In the genomic region with DNA sequence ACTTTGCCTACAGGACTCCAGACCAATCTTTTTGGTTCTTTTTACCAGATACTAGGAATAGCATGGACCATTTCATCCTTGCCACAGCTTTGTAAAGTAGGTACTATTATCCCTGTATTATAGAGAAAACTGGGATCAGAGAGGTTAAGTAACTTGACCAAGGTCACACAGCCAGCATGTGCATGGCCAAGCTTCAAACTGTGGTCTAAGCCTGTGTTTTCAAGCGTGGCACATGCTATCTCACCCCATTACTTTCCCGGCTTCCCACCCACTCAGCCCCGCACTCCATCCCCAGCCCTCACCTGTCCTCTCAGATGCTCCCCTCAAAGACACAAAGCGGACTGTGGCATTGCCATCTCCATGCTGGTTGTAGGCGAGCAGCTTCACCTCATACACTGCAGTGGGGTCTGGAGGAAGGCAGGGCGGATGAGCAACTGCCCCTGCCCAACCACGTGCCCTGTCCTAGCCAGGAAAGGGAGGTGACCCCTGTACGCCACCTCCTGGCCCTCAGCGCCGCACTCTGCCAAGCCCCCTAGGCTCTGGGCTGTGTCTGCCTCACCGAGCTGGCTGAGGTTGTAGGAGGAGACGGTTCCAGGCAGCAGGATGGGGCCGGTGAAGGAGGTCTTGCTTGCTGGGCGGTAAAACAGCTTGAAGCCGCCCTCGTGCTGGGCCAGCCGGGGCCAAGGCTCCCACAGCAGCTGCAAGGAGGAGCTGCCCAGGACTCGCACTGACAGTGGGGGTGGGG, we compare ENCODE assay signal across 19 cellular contexts. TPM values are rescaled to one million over a fixed set of nuclear protein-coding genes. Genes with fewer than 3 reads are reported as not detected.
DNase-seq lines count a peak whose midpoint lies in the region; ATAC-seq, FAIRE-seq and TF ChIP-seq lines count a peak whose summit lies in the region.
"Had no signal": no experiment of that assay in that cellular context is flagged by ENCODE, and none has a peak within 500 bp of the region (broad histone marks: within the 10 kb centered on the region; RNA-seq: fewer than 3 reads in every experiment).

No MANE protein-coding gene starts in this region.

- no peaks in the 10 kb centered on the region for H3K4me1 ChIP-seq in A549
- H3K4me1 ChIP-seq in K562 (replicated peaks in 1 of 2; ENCODE audit: control insufficient read depth in 2 of 2, insufficient read depth in 2 of 2, low read length in 2 of 2), result peaks cover 0 to 34% of the 10 kb centered on the region in 2 experiments; a peak in 2 of 5 replicates
- H3K4me1 ChIP-seq in kidney (ENCODE audit: control insufficient read depth in 1 of 2, insufficient read depth in 1 of 2, low read depth in 1 of 2, low read length in 2 of 2), result peaks cover 0 to 5% of the 10 kb centered on the region in 2 donors

- no peaks in the 10 kb centered on the region for H3K4me1 Mint-ChIP-seq in chondrocyte (ENCODE audit: low read depth)

- DNase-seq in A549 (ENCODE audit: low read depth in 1 of 2, low spot score in 1 of 2), result no peak
- DNase-seq in GM20000 (ENCODE audit: low spot score), result peak; percentile 10
- DNase-seq in K562 (ENCODE audit: extremely low read depth in 1 of 4, low spot score in 3 of 4), result no peak
- peak; percentile 59 for DNase-seq in kidney
- no peak for DNase-seq in chondrocyte (ENCODE audit: low spot score)
- no peak for DNase-seq in effector CD8-positive, alpha-beta T cell (lab: John Stamatoyannopoulos, UW)
- DNase-seq in GM19240 (ENCODE audit: insufficient read length, low spot score), result no peak
- DNase-seq in amygdala (lab: John Stamatoyannopoulos, UW), result no peak
- DNase-seq: COR-L47, DMS153, NCI-H1048, NCI-H2081 treated with DMSO at 0.1 percent for 48 hours, NCI-H2227 treated with DMSO at 0.1 percent for 48 hours, NCI-H524 had no signal

- peaks cover 9% of the 10 kb centered on the region; the same call in 1 of the 2 replicates for H4K20me1 ChIP-seq in K562 (replicated peaks; ENCODE audit: control insufficient read depth, insufficient read depth, low read length)

- no peak for TF ChIP-seq CTCF in A549 (IDR thresholded peaks at IDR 0.05)
- TF ChIP-seq CTCF in GM20000 (IDR thresholded peaks at IDR 0.05; ENCODE audit: extremely low read depth, missing control alignments), result no peak
- no peak for TF ChIP-seq CTCF in K562 (IDR thresholded peaks at IDR 0.05 in 2 of 3, conservative IDR thresholded peaks at IDR 0.05 in 1 of 3; ENCODE audit: insufficient read depth in 2 of 3, low read depth in 1 of 3, low read length in 3 of 3)
- no peak for TF ChIP-seq CTCF in kidney (IDR thresholded peaks at IDR 0.05; ENCODE audit: borderline replicate concordance, extremely low read depth, insufficient read depth)
- TF ChIP-seq CTCF in chondrocyte (IDR thresholded peaks at IDR 0.05), result no peak

- in situ Hi-C loops in K562 (cut with MboI), result no loop called here

- POLR2A ChIA-PET in A549 (lab: Yijun Ruan, JAX) (no interaction called here), K562 (lab: Yijun Ruan, JAX) (interaction anchor here (1.3 to 3.6 kb wide), 2 partner anchors 11 to 25 kb away, joined by 3 to 20 read pairs; a partner anchor contains a TSS)

- intact Hi-C loops in K562 (cut with micrococcal nuclease), result no loop called here
- intact Hi-C loops in kidney (cut with DNase I), result no loop called here

- H3K9me3 ChIP-seq in A549 (no peaks in the 10 kb centered on the region), K562 (replicated peaks; ENCODE audit: control insufficient read depth, insufficient read depth, low read depth, low read length) (no peaks in the 10 kb centered on the region), kidney (ENCODE audit: control insufficient read depth in 1 of 2, low read length in 2 of 2) (no peaks in the 10 kb centered on the region)

- H3K27me3 ChIP-seq in K562 (ENCODE audit: control insufficient read depth in 2 of 2, insufficient read depth in 2 of 2, low read length in 2 of 2), result peaks cover 41 to 66% of the 10 kb centered on the region in 2 experiments

- H3K4me3 ChIP-seq in A549 (no peak overlapping the region), K562 (no peak overlapping the region), kidney (ENCODE audit: low read length in 2 of 2) (no peak overlapping the region)

- H3K27ac ChIP-seq in A549, result no peak overlapping the region
- no peak overlapping the region for H3K27ac ChIP-seq in K562 (ENCODE audit: extremely low read depth, low read depth, low read length)
- H3K27ac ChIP-seq in kidney (ENCODE audit: low read depth in 2 of 2, low read length in 2 of 2), result no peak overlapping the region
- H3K27ac ChIP-seq: KMS-11 had no signal

- TF ChIP-seq RAD21 in A549 (conservative IDR thresholded peaks at IDR 0.05 in 1 of 2, IDR thresholded peaks at IDR 0.05 in 1 of 2), result no peak
- no peak for TF ChIP-seq RAD21 in K562 (CRISPR knock-in tag; conservative IDR thresholded peaks at IDR 0.05 in 1 of 2, IDR thresholded peaks at IDR 0.05 in 1 of 2)

- TF ChIP-seq POLR2A in A549 (IDR thresholded peaks at IDR 0.05; ENCODE audit: low read length) (no peak), K562 (conservative IDR thresholded peaks at IDR 0.05) (no peak)

- H3K4me2 ChIP-seq in A549 (no peak overlapping the region), K562 (ENCODE audit: insufficient read depth, low read length) (no peak overlapping the region)
- H3K4me2 ChIP-seq: KMS-11 had no signal

- H3K9me1 ChIP-seq in K562 (ENCODE audit: control insufficient read depth, insufficient read depth, low read length), result no peaks in the 10 kb centered on the region

- no peaks in the 10 kb centered on the region for H3K9me3 Mint-ChIP-seq in chondrocyte (ENCODE audit: low read depth)

- WGBS in A549 (ENCODE audit: missing lambda C conversion rate), result 80% methylated on average over 10 of the region's 18 CpGs
- WGBS in K562 (ENCODE audit: insufficient coverage, low coverage, missing lambda C conversion rate), result 3% methylated on average over 15 of the region's 18 CpGs

- 0 out of 4 replicates have a peak overlapping the region, but pooled peaks of 1 of the 2 experiments have one; percentile 19 for H3K9ac ChIP-seq in K562 (ENCODE audit: insufficient read depth in 1 of 2, low read depth in 2 of 2, low read length in 2 of 2)
- H3K9ac ChIP-seq in kidney (ENCODE audit: low read length in 2 of 2), result no peak overlapping the region
- H3K9ac ChIP-seq: KMS-11 had no signal

- FAIRE-seq in A549 (lab: Jason Lieb, UNC), result no peak
- FAIRE-seq in K562 (lab: Jason Lieb, UNC), result no peak
- FAIRE-seq in kidney (lab: Jason Lieb, UNC), result no peak
- FAIRE-seq: GM12892 had no signal

- no TSS peak for BruUV-seq in K562 (replicated peaks; lab: Mats Ljungman, UMichigan)

- no peaks in the 10 kb centered on the region for H3K36me3 Mint-ChIP-seq in chondrocyte (ENCODE audit: low read depth)

- no peak overlapping the region for H3K4me3 Mint-ChIP-seq in chondrocyte (ENCODE audit: unreplicated experiment)

- no peak overlapping the region for H2AFZ ChIP-seq in K562 (ENCODE audit: low read depth, low read length)

- H3K36me3 ChIP-seq in K562 (ENCODE audit: control insufficient read depth, insufficient read depth, low read length), result no peaks in the 10 kb centered on the region
- H3K36me3 ChIP-seq in kidney (ENCODE audit: control insufficient read depth in 1 of 2, insufficient read depth in 2 of 2, low read length in 2 of 2), result no peaks in the 10 kb centered on the region

- H3K79me2 ChIP-seq in K562 (ENCODE audit: control insufficient read depth, insufficient read depth, low read length), result no peaks in the 10 kb centered on the region

- H3K27me3 Mint-ChIP-seq in chondrocyte (ENCODE audit: low read depth), result peaks cover 1% of the 10 kb centered on the region

- H3K27ac Mint-ChIP-seq in chondrocyte (ENCODE audit: unreplicated experiment), result no peak overlapping the region

- TF ChIP-seq EP300 in A549 (IDR thresholded peaks at IDR 0.05), result no peak
- TF ChIP-seq EP300 in K562 (IDR thresholded peaks at IDR 0.05; ENCODE audit: low read length), result no peak

- ATAC-seq in A549 (no peak), K562 (no peak; the same call in 2 of the 3 replicates)
- ATAC-seq: HCT116 had no signal

- CTCF ChIA-PET in A549 (lab: Yijun Ruan, JAX) (interaction anchor here (1.0 to 7.5 kb wide), 4 partner anchors 11 to 71 kb away, joined by 4 to 75 read pairs (median 18); no protein-coding TSS in a partner anchor), K562 (lab: Yijun Ruan, JAX; ENCODE audit: low intra/inter-chr PET ratio) (no interaction called here)

RNA-seq across cellular contexts. Expression of a gene that starts 25.7 kb away (rescaled TPM):
- polyA plus RNA-seq in A549 (2011; rRNA removed) (not detected in 2 replicates), A549 (2017; fragmentation: RNase III; extraction: RNeasy Plus Mini Kit Qiagen cat#74134 plus additional on column Dnase treatment) (not detected in 3 replicates), K562 (2011; rRNA removed) (not detected in 2 replicates), K562 (2014; fragmentation: Illumina TruSeq; extraction: Trizol) (not detected in 2 replicates), K562 (2014; fragmentation: Nextera tagmentation; extraction: Ambion mirVana) (not detected), K562 (2014; rRNA removed) (not detected in 2 replicates), kidney (ENCODE audit: insufficient read depth, low read depth, low replicate concordance) (not detected)
- polyA plus RNA-seq in A549 (2012; cell fraction: cytosol; rRNA removed), result not detected in 2 replicates
- polyA plus RNA-seq in A549 (2012; cell fraction: nucleus; rRNA removed), result not detected in 2 replicates
- under 0.01 TPM in 2 replicates for polyA minus RNA-seq in A549 (2011; rRNA and poly(A)+ RNA removed)
- total RNA-seq in K562 (2011; cell fraction: chromatin; rRNA removed; ENCODE audit: low replicate concordance), result under 0.01 TPM in 2 replicates
- total RNA-seq in K562 (2011; cell fraction: nucleolus; rRNA removed), result under 0.01 TPM in 2 replicates
- under 0.01 TPM in 2 replicates for total RNA-seq in K562 (2011; cell fraction: nucleoplasm; rRNA removed)
- total RNA-seq in K562 (2014; rRNA removed) (not detected in 2 replicates), K562 (2014; rRNA removed; fragmentation: Illumina TruSeq; extraction: Trizol) (not detected in 2 replicates), K562 (2015; rRNA removed; fragmentation: Illumina TruSeq; extraction: Trizol) (not detected in 2 replicates), K562 (2021) (14.2 TPM in 1 of 2 replicates, not detected in the other), kidney (54.0 TPM), chondrocyte (11.4 TPM in 1 of 3 replicates, not detected in the others)
- polyA plus RNA-seq in K562 (2011; cell fraction: cytosol; rRNA removed), result not detected in 2 replicates
- under 0.01 TPM in 1 of 2 replicates, not detected in the other for polyA plus RNA-seq in K562 (2011; cell fraction: nucleus; rRNA removed)
- polyA plus RNA-seq in K562 (2012), result not detected in 2 replicates
- polyA minus RNA-seq in K562 (2011; rRNA and poly(A)+ RNA removed), result under 0.01 TPM in 2 replicates
- polyA minus RNA-seq in K562 (2011; cell fraction: cytosol; rRNA and poly(A)+ RNA removed), result 577 and 858 TPM in 2 replicates
- polyA minus RNA-seq in K562 (2011; cell fraction: nucleus; rRNA and poly(A)+ RNA removed), result under 0.01 TPM in 2 replicates
- total RNA-seq: A172, M059J had no signal

RNA-seq across cellular contexts. Expression of a gene that starts 34.3 kb away (rescaled TPM):
- not detected in 2 replicates for polyA plus RNA-seq in A549 (2011; rRNA removed)
- not detected in 2 replicates for polyA plus RNA-seq in A549 (2012; cell fraction: cytosol; rRNA removed)
- polyA plus RNA-seq in A549 (2012; cell fraction: nucleus; rRNA removed), result not detected in 2 replicates
- polyA plus RNA-seq in A549 (2017; fragmentation: RNase III; extraction: RNeasy Plus Mini Kit Qiagen cat#74134 plus additional on column Dnase treatment), result not detected in 3 replicates
- under 0.01 TPM in 2 replicates for polyA minus RNA-seq in A549 (2011; rRNA and poly(A)+ RNA removed)
- total RNA-seq in K562 (2011; cell fraction: chromatin; rRNA removed; ENCODE audit: low replicate concordance), result under 0.01 TPM in 2 replicates
- under 0.01 TPM in 2 replicates for total RNA-seq in K562 (2011; cell fraction: nucleolus; rRNA removed)
- under 0.01 TPM in 2 replicates for total RNA-seq in K562 (2011; cell fraction: nucleoplasm; rRNA removed)
- total RNA-seq in K562 (2014; rRNA removed), result not detected in 2 replicates
- not detected in 2 replicates for total RNA-seq in K562 (2014; rRNA removed; fragmentation: Illumina TruSeq; extraction: Trizol)
- total RNA-seq in K562 (2015; rRNA removed; fragmentation: Illumina TruSeq; extraction: Trizol), result not detected in 2 replicates
- not detected in 2 replicates for total RNA-seq in K562 (2021)
- not detected in 2 replicates for polyA plus RNA-seq in K562 (2011; rRNA removed)
- not detected in 2 replicates for polyA plus RNA-seq in K562 (2011; cell fraction: cytosol; rRNA removed)
- under 0.01 TPM in 2 replicates for polyA plus RNA-seq in K562 (2011; cell fraction: nucleus; rRNA removed)
- polyA plus RNA-seq in K562 (2012), result not detected in 2 replicates
- not detected in 2 replicates for polyA plus RNA-seq in K562 (2014; fragmentation: Illumina TruSeq; extraction: Trizol)
- polyA plus RNA-seq in K562 (2014; fragmentation: Nextera tagmentation; extraction: Ambion mirVana), result not detected
- not detected in 2 replicates for polyA plus RNA-seq in K562 (2014; rRNA removed)
- polyA minus RNA-seq in K562 (2011; rRNA and poly(A)+ RNA removed), result under 0.01 TPM in 2 replicates
- polyA minus RNA-seq in K562 (2011; cell fraction: cytosol; rRNA and poly(A)+ RNA removed), result 268 TPM in 1 of 2 replicates, not detected in the other
- under 0.01 TPM in 2 replicates for polyA minus RNA-seq in K562 (2011; cell fraction: nucleus; rRNA and poly(A)+ RNA removed)
- not detected for total RNA-seq in kidney
- not detected for polyA plus RNA-seq in kidney (ENCODE audit: insufficient read depth, low read depth, low replicate concordance)
- not detected in 3 replicates for total RNA-seq in chondrocyte
- total RNA-seq: A172, M059J had no signal

RNA-seq across cellular contexts. Expression of a gene that starts 43.5 kb away (rescaled TPM):
- polyA plus RNA-seq in A549 (2011; rRNA removed) (9.8 and 11.2 TPM in 2 replicates), A549 (2017; fragmentation: RNase III; extraction: RNeasy Plus Mini Kit Qiagen cat#74134 plus additional on column Dnase treatment) (6.7 to 7.7 TPM (median 7.5 TPM) in 3 replicates), K562 (2011; rRNA removed) (7.5 and 10.3 TPM in 2 replicates), K562 (2014; fragmentation: Illumina TruSeq; extraction: Trizol) (8.2 and 9.9 TPM in 2 replicates), K562 (2014; fragmentation: Nextera tagmentation; extraction: Ambion mirVana) (1 to 10 TPM; 3.0 to 5.6 TPM), K562 (2014; rRNA removed) (5.8 and 7.8 TPM in 2 replicates), kidney (ENCODE audit: insufficient read depth, low read depth, low replicate concordance) (7.0 TPM)
- polyA plus RNA-seq in A549 (2012; cell fraction: cytosol; rRNA removed), result 7.0 and 9.9 TPM in 2 replicates
- 5.7 and 6.7 TPM in 2 replicates for polyA plus RNA-seq in A549 (2012; cell fraction: nucleus; rRNA removed)
- polyA minus RNA-seq in A549 (2011; rRNA and poly(A)+ RNA removed), result 12.3 and 13.4 TPM in 2 replicates
- total RNA-seq in K562 (2011; cell fraction: chromatin; rRNA removed; ENCODE audit: low replicate concordance), result 3.3 and 4.7 TPM in 2 replicates
- total RNA-seq in K562 (2011; cell fraction: nucleolus; rRNA removed), result 3.4 and 3.7 TPM in 2 replicates
- 5.7 and 9.5 TPM in 2 replicates for total RNA-seq in K562 (2011; cell fraction: nucleoplasm; rRNA removed)
- total RNA-seq in K562 (2014; rRNA removed) (5.1 and 6.7 TPM in 2 replicates), K562 (2014; rRNA removed; fragmentation: Illumina TruSeq; extraction: Trizol) (6.4 and 7.0 TPM in 2 replicates), K562 (2015; rRNA removed; fragmentation: Illumina TruSeq; extraction: Trizol) (5.8 and 6.3 TPM in 2 replicates), K562 (2021) (7.6 TPM in 2 replicates), kidney (7.8 TPM), chondrocyte (7.1 to 8.7 TPM (median 8.2 TPM) in 3 replicates)
- 8.2 and 9.6 TPM in 2 replicates for polyA plus RNA-seq in K562 (2011; cell fraction: cytosol; rRNA removed)
- 6.6 and 10.2 TPM in 2 replicates for polyA plus RNA-seq in K562 (2011; cell fraction: nucleus; rRNA removed)
- polyA plus RNA-seq in K562 (2012), result 6.6 and 14.9 TPM in 2 replicates
- polyA minus RNA-seq in K562 (2011; rRNA and poly(A)+ RNA removed), result 5.6 and 6.8 TPM in 2 replicates
- 3.6 and 4.6 TPM in 2 replicates for polyA minus RNA-seq in K562 (2011; cell fraction: cytosol; rRNA and poly(A)+ RNA removed)
- polyA minus RNA-seq in K562 (2011; cell fraction: nucleus; rRNA and poly(A)+ RNA removed), result 1.3 and 3.4 TPM in 2 replicates

RNA-seq across cellular contexts. Expression of a gene that starts 47.6 kb away (rescaled TPM):
- polyA plus RNA-seq in A549 (2011; rRNA removed), result 0.04 TPM in 1 of 2 replicates, not detected in the other
- 0.04 and 0.09 TPM in 2 replicates for polyA plus RNA-seq in A549 (2012; cell fraction: cytosol; rRNA removed)
- polyA plus RNA-seq in A549 (2012; cell fraction: nucleus; rRNA removed), result 0.11 and 0.20 TPM in 2 replicates
- 0.04 to 0.12 TPM (median 0.11 TPM) in 3 replicates for polyA plus RNA-seq in A549 (2017; fragmentation: RNase III; extraction: RNeasy Plus Mini Kit Qiagen cat#74134 plus additional on column Dnase treatment)
- polyA minus RNA-seq in A549 (2011; rRNA and poly(A)+ RNA removed), result not detected in 2 replicates
- total RNA-seq in K562 (2011; cell fraction: chromatin; rRNA removed; ENCODE audit: low replicate concordance), result not detected in 2 replicates
- not detected in 2 replicates for total RNA-seq in K562 (2011; cell fraction: nucleolus; rRNA removed)
- total RNA-seq in K562 (2011; cell fraction: nucleoplasm; rRNA removed), result not detected in 2 replicates
- total RNA-seq in K562 (2014; rRNA removed), result not detected in 2 replicates
- total RNA-seq in K562 (2014; rRNA removed; fragmentation: Illumina TruSeq; extraction: Trizol), result not detected in 2 replicates
- not detected in 2 replicates for total RNA-seq in K562 (2015; rRNA removed; fragmentation: Illumina TruSeq; extraction: Trizol)
- total RNA-seq in K562 (2021), result 0.07 TPM in 1 of 2 replicates, not detected in the other
- not detected in 2 replicates for polyA plus RNA-seq in K562 (2011; rRNA removed)
- not detected in 2 replicates for polyA plus RNA-seq in K562 (2011; cell fraction: cytosol; rRNA removed)
- not detected in 2 replicates for polyA plus RNA-seq in K562 (2011; cell fraction: nucleus; rRNA removed)
- not detected in 2 replicates for polyA plus RNA-seq in K562 (2012)
- polyA plus RNA-seq in K562 (2014; fragmentation: Illumina TruSeq; extraction: Trizol), result not detected in 2 replicates
- not detected for polyA plus RNA-seq in K562 (2014; fragmentation: Nextera tagmentation; extraction: Ambion mirVana)
- 0.03 TPM in 1 of 2 replicates, not detected in the other for polyA plus RNA-seq in K562 (2014; rRNA removed)
- polyA minus RNA-seq in K562 (2011; rRNA and poly(A)+ RNA removed), result not detected in 2 replicates
- polyA minus RNA-seq in K562 (2011; cell fraction: cytosol; rRNA and poly(A)+ RNA removed), result not detected in 2 replicates
- not detected in 2 replicates for polyA minus RNA-seq in K562 (2011; cell fraction: nucleus; rRNA and poly(A)+ RNA removed)
- 0.22 TPM for total RNA-seq in kidney
- 0.49 TPM for polyA plus RNA-seq in kidney (ENCODE audit: insufficient read depth, low read depth, low replicate concordance)
- 0.13 to 0.31 TPM (median 0.27 TPM) in 3 replicates for total RNA-seq in chondrocyte
- total RNA-seq: M059J had no signal

Comparison
In these comparisons a context has a peak if more than half of its experiments do, and no peak if none do; other contexts are left out.
1. DNase-seq: peak in GM20000 (single experiment) and kidney (single experiment); none in A549 (0 of 2), K562 (0 of 4), chondrocyte (single experiment), effector CD8-positive, alpha-beta T cell (single experiment), GM19240 (single experiment) and amygdala (0 of 56).